In the genomic region with DNA sequence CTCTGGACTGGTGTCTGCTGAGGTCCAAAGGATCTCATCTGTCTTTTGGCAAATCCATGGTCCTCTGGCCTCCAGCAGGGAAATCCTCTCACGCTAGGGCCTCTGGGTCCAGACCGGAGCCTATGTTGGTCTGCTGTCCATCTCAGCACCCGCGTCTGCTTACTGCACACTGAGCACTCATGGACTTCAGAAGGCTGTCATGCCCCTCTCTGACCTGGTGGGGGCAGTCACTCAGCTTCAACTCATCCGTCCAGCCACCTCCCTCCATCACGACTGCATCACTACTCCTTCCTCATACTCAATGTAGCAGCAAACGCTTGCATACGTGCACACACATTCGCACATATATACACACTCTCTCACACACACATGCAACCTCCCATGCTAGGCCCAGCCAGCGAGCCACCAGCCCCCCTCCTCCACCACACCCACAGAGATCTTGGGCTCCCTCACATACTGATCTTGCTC, we compare ENCODE assay signal across 9 cellular contexts. TPM values are rescaled to one million over a fixed set of nuclear protein-coding genes. Genes with fewer than 3 reads are reported as not detected.
DNase-seq lines count a peak whose midpoint lies in the region; TF ChIP-seq lines count a peak whose summit lies in the region.
"Had no signal": no experiment of that assay in that cellular context is flagged by ENCODE, and none has a peak within 500 bp of the region (broad histone marks: within the 10 kb centered on the region; RNA-seq: fewer than 3 reads in every experiment).

No MANE protein-coding gene starts in this region.

- H3K27me3 Mint-ChIP-seq in MCF 10A (ENCODE audit: insufficient read depth, unreplicated experiment): peaks cover 69% of the 10 kb centered on the region
- H3K27me3 Mint-ChIP-seq in activated CD4-positive, alpha-beta T cell treated with anti-CD3 and anti-CD28 coated beads, Interleukin-2, amount 10 ng/mL, durations not matched to agents 24 days and 14 days: peaks cover 5% of the 10 kb centered on the region

- H3K36me3 ChIP-seq in breast epithelium: no peaks in the 10 kb centered on the region
- no peaks in the 10 kb centered on the region for H3K36me3 ChIP-seq in H7 (replicated peaks; ENCODE audit: control insufficient read depth, insufficient read depth, low read length)
- no peaks in the 10 kb centered on the region for H3K36me3 ChIP-seq in Karpas-422 (ENCODE audit: insufficient read depth, low read length)
- H3K36me3 ChIP-seq: heart right ventricle had no signal

- H3K9ac ChIP-seq in Karpas-422 (ENCODE audit: low read length): no peak overlapping the region

- H2AFZ ChIP-seq in Karpas-422 (ENCODE audit: low read length): peak overlapping the region; percentile 63; the same call in 1 of the 2 replicates

- H3K4me2 ChIP-seq in Karpas-422 (ENCODE audit: low read depth, low read length, poor library complexity, severe bottlenecking): peak overlapping the region; percentile 24

- DNase-seq in MCF 10A (ENCODE audit: unreplicated experiment) (peak; percentile 85), breast epithelium (ENCODE audit: low spot score in 2 of 2) (no peak), H7 (peak; percentile 89), Karpas-422 (peak; percentile 89), glomerular visceral epithelial cell (ENCODE audit: extremely low spot score) (peak; percentile 35), NCI-H128 (lab: John Stamatoyannopoulos, UW; ENCODE audit: unreplicated experiment) (no peak)
- peak; percentile 81 for DNase-seq in activated CD4-positive, alpha-beta T cell treated with anti-CD3 and anti-CD28 coated beads, Interleukin-2, amount 10 ng/mL, durations not matched to agents 24 days and 14 days
- DNase-seq in stimulated activated CD8-positive, alpha-beta memory T cell treated with anti-CD3 and anti-CD28 coated beads, Interleukin-2, amount 100 ng/mL, for 48 hours (ENCODE audit: low read depth in 2 of 2): peak; percentile 12 to 27
- DNase-seq: heart right ventricle had no signal

- TF ChIP-seq CTCF in MCF 10A (IDR thresholded peaks at IDR 0.05; ENCODE audit: unreplicated experiment): peak; percentile 52
- no peak for TF ChIP-seq CTCF in breast epithelium (IDR thresholded peaks at IDR 0.05)

- intact Hi-C loops in MCF 10A (cut with micrococcal nuclease): no loop called here
- intact Hi-C loops in breast epithelium (cut with DNase I; ENCODE audit: low total_unique reads): no loop called here
- intact Hi-C loops in activated CD4-positive, alpha-beta T cell treated with anti-CD3 and anti-CD28 coated beads, Interleukin-2, amount 10 ng/mL, durations not matched to agents 24 days and 14 days (cut with micrococcal nuclease): no loop called here

- no peak overlapping the region for H3K27ac ChIP-seq in breast epithelium
- H3K27ac ChIP-seq in Karpas-422 (ENCODE audit: low read length): no peak overlapping the region
- H3K27ac ChIP-seq: heart right ventricle had no signal

- H3K4me1 ChIP-seq in breast epithelium (no peaks in the 10 kb centered on the region), Karpas-422 (ENCODE audit: low read length) (0 out of 2 replicates have a peak, but pooled peaks cover 4% of the 10 kb centered on the region)
- H3K4me1 ChIP-seq: heart right ventricle had no signal

- POLR2A ChIA-PET in MCF 10A (lab: Yijun Ruan, JAX): no interaction called here

- H3K9me3 ChIP-seq in breast epithelium (no peaks in the 10 kb centered on the region), Karpas-422 (ENCODE audit: low read length) (no peaks in the 10 kb centered on the region)
- H3K9me3 ChIP-seq: heart right ventricle had no signal

- no peak overlapping the region for H3K4me3 Mint-ChIP-seq in MCF 10A (ENCODE audit: unreplicated experiment)
- H3K4me3 Mint-ChIP-seq in activated CD4-positive, alpha-beta T cell treated with anti-CD3 and anti-CD28 coated beads, Interleukin-2, amount 10 ng/mL, durations not matched to agents 24 days and 14 days: no peak overlapping the region

- H3K4me3 ChIP-seq in breast epithelium (no peak overlapping the region), H7 (ENCODE audit: insufficient read depth, low read depth, low read length) (no peak overlapping the region), Karpas-422 (ENCODE audit: low read length) (no peak overlapping the region)
- H3K4me3 ChIP-seq: heart right ventricle had no signal

- no peaks in the 10 kb centered on the region for H4K20me1 ChIP-seq in Karpas-422 (ENCODE audit: insufficient read depth, low read depth, low read length)

- H3K9me3 Mint-ChIP-seq in MCF 10A (ENCODE audit: unreplicated experiment): no peaks in the 10 kb centered on the region
- H3K9me3 Mint-ChIP-seq in activated CD4-positive, alpha-beta T cell treated with anti-CD3 and anti-CD28 coated beads, Interleukin-2, amount 10 ng/mL, durations not matched to agents 24 days and 14 days: no peaks in the 10 kb centered on the region

- no peaks in the 10 kb centered on the region for H3K27me3 ChIP-seq in breast epithelium
- H3K27me3 ChIP-seq in H7 (ENCODE audit: control insufficient read depth, insufficient read depth, low read length): no peaks in the 10 kb centered on the region
- no peaks in the 10 kb centered on the region for H3K27me3 ChIP-seq in Karpas-422 (ENCODE audit: low read length)
- H3K27me3 ChIP-seq: heart right ventricle had no signal

- BruUV-seq in MCF 10A (replicated peaks; lab: Mats Ljungman, UMichigan): no TSS peak

- no peak overlapping the region for H3K27ac Mint-ChIP-seq in MCF 10A (ENCODE audit: low read depth, unreplicated experiment)
- H3K27ac Mint-ChIP-seq in activated CD4-positive, alpha-beta T cell treated with anti-CD3 and anti-CD28 coated beads, Interleukin-2, amount 10 ng/mL, durations not matched to agents 24 days and 14 days: no peak overlapping the region

- CTCF ChIA-PET in MCF 10A (lab: Yijun Ruan, JAX): interaction anchor here (0.8 kb wide), 1 partner anchor 66 kb away, joined by 4 read pairs; no protein-coding TSS in a partner anchor

- TF ChIP-seq POLR2A in breast epithelium (IDR thresholded peaks at IDR 0.05): no peak

- no peaks in the 10 kb centered on the region for H3K4me1 Mint-ChIP-seq in MCF 10A (ENCODE audit: insufficient read depth, unreplicated experiment)
- peaks cover 2% of the 10 kb centered on the region for H3K4me1 Mint-ChIP-seq in activated CD4-positive, alpha-beta T cell treated with anti-CD3 and anti-CD28 coated beads, Interleukin-2, amount 10 ng/mL, durations not matched to agents 24 days and 14 days

- H3K9me2 ChIP-seq in Karpas-422 (replicated peaks; ENCODE audit: insufficient read depth, low read length): no peaks in the 10 kb centered on the region

- no peaks in the 10 kb centered on the region for H3K79me2 ChIP-seq in Karpas-422 (ENCODE audit: low read length)

- H3K36me3 Mint-ChIP-seq in MCF 10A (ENCODE audit: insufficient read depth, unreplicated experiment): no peaks in the 10 kb centered on the region
- no peaks in the 10 kb centered on the region for H3K36me3 Mint-ChIP-seq in activated CD4-positive, alpha-beta T cell treated with anti-CD3 and anti-CD28 coated beads, Interleukin-2, amount 10 ng/mL, durations not matched to agents 24 days and 14 days (ENCODE audit: low read depth)

RNA-seq across cellular contexts. Expression of a gene that starts 33.3 kb away (rescaled TPM):
- total RNA-seq in MCF 10A (2022) (not detected in 2 replicates), breast epithelium (1 to 10 TPM in 2 of 3 donors, under 1 TPM in 1; 0.32 to 3.3 (median 2.3) TPM)
- total RNA-seq in H7 (2014; rRNA removed; shearing (Covaris generic)): not detected in 2 replicates
- total RNA-seq in Karpas-422 (2014; rRNA removed; shearing (Covaris generic); ENCODE audit: low replicate concordance): 0.11 and 0.22 TPM in 2 replicates
- total RNA-seq in activated CD4-positive, alpha-beta T cell treated with anti-CD3 and anti-CD28 coated beads, Interleukin-2, amount 10 ng/mL, durations not matched to agents 24 days and 14 days: 0.19 and 1.0 TPM in 2 replicates

Comparison
In these comparisons a context has a peak if more than half of its experiments do, and no peak if none do; other contexts are left out.
1. DNase-seq: peak in MCF 10A (single experiment), H7 (single experiment), Karpas-422 (single experiment), activated CD4-positive, alpha-beta T cell treated with anti-CD3 and anti-CD28 coated beads, Interleukin-2, amount 10 ng/mL, durations not matched to agents 24 days and 14 days (single experiment), glomerular visceral epithelial cell (single experiment) and stimulated activated CD8-positive, alpha-beta memory T cell treated with anti-CD3 and anti-CD28 coated beads, Interleukin-2, amount 100 ng/mL, for 48 hours (2 of 2); none in breast epithelium (0 of 2) and NCI-H128 (single experiment).